8 cellular contexts compared by ENCODE assay signal in genomic region chr15:84747423-84748273, GRCh38. TPM values are rescaled to one million over a fixed set of nuclear protein-coding genes. Genes with fewer than 3 reads are reported as not detected.
A peak's percentile ranks its signal among the peaks of the same experiment; 100 is the strongest.
DNase-seq lines count a peak whose midpoint lies in the region; ATAC-seq and TF ChIP-seq lines count a peak whose summit lies in the region.

No MANE protein-coding gene starts in this region.

- peak; percentile 89 for DNase-seq in NB4 (ENCODE audit: low read depth)
- peak; percentile 69 to 73 for DNase-seq in breast epithelium (ENCODE audit: low spot score in 2 of 2)
- DNase-seq in iris pigment epithelial cell (ENCODE audit: low read depth) = peak; percentile 72
- peak; percentile 17 for DNase-seq in smooth muscle cell of the brain vasculature (ENCODE audit: low read depth, low spot score)
- DNase-seq in amniotic stem cell (lab: John Stamatoyannopoulos, UW) = no peak

- H3K36me3 ChIP-seq in breast epithelium = no peaks in the 10 kb centered on the region

- TF ChIP-seq POLR2A in NB4 (IDR thresholded peaks at IDR 0.05; ENCODE audit: extremely low read depth, insufficient read length) (no peak), breast epithelium (IDR thresholded peaks at IDR 0.05) (no peak)

- H3K4me3 ChIP-seq in NB4 (ENCODE audit: low read depth, low read length) (peak overlapping the region; percentile 73), breast epithelium (peak overlapping the region; percentile 62 to 98 (median 84))

- peak; percentile 49 for ATAC-seq in GM18498 (IDR thresholded peaks at IDR 0.05; ENCODE audit: unreplicated experiment)
- peak; percentile 45 for ATAC-seq in HG02588 (IDR thresholded peaks at IDR 0.05; ENCODE audit: unreplicated experiment)

- H3K9me3 ChIP-seq in breast epithelium = no peaks in the 10 kb centered on the region

- H3K27me3 ChIP-seq in breast epithelium = no peaks in the 10 kb centered on the region

- TF ChIP-seq CTCF in NB4 (IDR thresholded peaks at IDR 0.05; ENCODE audit: low read depth, low read length) = no peak
- no peak for TF ChIP-seq CTCF in VCaP (conservative IDR thresholded peaks at IDR 0.05)
- peak in 1 of 3 donors; percentile 24 for TF ChIP-seq CTCF in breast epithelium (IDR thresholded peaks at IDR 0.05)

- intact Hi-C loops in breast epithelium (cut with DNase I; ENCODE audit: low total_unique reads) = no loop called here

- H3K27ac ChIP-seq in VCaP (peak overlapping the region; percentile 98), breast epithelium (peak overlapping the region; percentile 99)

- peaks cover 3 to 6% of the 10 kb centered on the region in 2 donors for H3K4me1 ChIP-seq in breast epithelium

RNA-seq across cellular contexts. Expression of gene ZNF592, which starts 0.7 kb away (rescaled TPM):
- total RNA-seq in breast epithelium = 10 to 100 TPM; 14.1 to 18.4 (median 18.2) TPM

RNA-seq across cellular contexts. Expression of gene SEC11A, which starts 31.7 kb away (rescaled TPM):
- 100 to 1,000 TPM; 121 to 188 (median 122) TPM for total RNA-seq in breast epithelium
